11 cellular contexts compared by ENCODE assay signal in the genomic region with DNA sequence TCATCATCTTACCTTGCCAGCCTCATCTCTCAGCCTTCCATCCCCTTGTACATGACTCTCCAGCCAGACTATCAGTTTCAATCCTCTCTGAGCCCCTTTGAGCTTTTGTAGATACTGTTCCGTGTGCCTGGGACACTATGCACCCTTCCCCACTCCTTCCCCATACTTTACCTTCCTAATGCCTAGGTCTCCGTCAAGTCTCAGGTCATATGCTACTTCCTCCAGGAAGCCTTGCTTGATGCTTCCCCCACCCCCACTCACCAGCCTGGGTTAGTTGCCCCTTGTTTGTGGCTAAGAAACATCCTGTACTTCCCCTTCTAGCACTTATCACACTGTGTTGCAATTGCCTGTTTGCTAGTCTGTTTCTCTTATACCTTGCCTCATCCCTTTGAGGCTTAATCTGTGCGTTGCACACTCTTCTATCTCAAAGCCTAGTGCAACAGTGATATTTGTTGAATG. TPM values are rescaled to one million over a fixed set of nuclear protein-coding genes. Genes with fewer than 3 reads are reported as not detected.
A peak's percentile ranks its signal among the peaks of the same experiment; 100 is the strongest.
DNase-seq lines count a peak whose midpoint lies in the region; ATAC-seq, FAIRE-seq and TF ChIP-seq lines count a peak whose summit lies in the region.
"Had no signal": no experiment of that assay in that cellular context is flagged by ENCODE, and none has a peak within 500 bp of the region (broad histone marks: within the 10 kb centered on the region; RNA-seq: fewer than 3 reads in every experiment).

No MANE protein-coding gene starts in this region.

- H3K27ac ChIP-seq in suprapubic skin (peak overlapping the region; percentile 68), endodermal cell (ENCODE audit: low read depth, low read length) (no peak overlapping the region), kidney (ENCODE audit: low read depth in 2 of 2, low read length in 2 of 2) (peak overlapping the region in 1 of 2 donors; percentile 3)
- H3K27ac ChIP-seq: thoracic aorta had no signal

- H3K27me3 ChIP-seq in suprapubic skin (no peaks in the 10 kb centered on the region), endodermal cell (ENCODE audit: control insufficient read depth, insufficient read depth, low read length, poor library complexity, severe bottlenecking) (peaks cover 23% of the 10 kb centered on the region)

- no peak for ATAC-seq in GM19467 (IDR thresholded peaks at IDR 0.05; ENCODE audit: unreplicated experiment)

- H3K4me1 ChIP-seq in suprapubic skin = peaks cover 27% of the 10 kb centered on the region
- peaks cover 17% of the 10 kb centered on the region for H3K4me1 ChIP-seq in endodermal cell (ENCODE audit: control insufficient read depth, insufficient read depth, low read length)
- H3K4me1 ChIP-seq in kidney (ENCODE audit: control insufficient read depth in 1 of 2, insufficient read depth in 1 of 2, low read depth in 1 of 2, low read length in 2 of 2) = peaks cover 15 to 26% of the 10 kb centered on the region in 2 donors

- no peaks in the 10 kb centered on the region for H3K9me3 Mint-ChIP-seq in endodermal cell
- H3K9me3 Mint-ChIP-seq: dendritic cell treated with granulocyte-macrophage colony-stimulating factor and Interleukin-4, amounts not matched to agents 40 ng/mL and 50 ng/mL, for 4 days had no signal

- no peak overlapping the region for H3K9ac ChIP-seq in endodermal cell (ENCODE audit: extremely low read depth, low read length, poor library complexity, severe bottlenecking)
- H3K9ac ChIP-seq in kidney (ENCODE audit: low read length in 2 of 2) = no peak overlapping the region

- H3K4me3 ChIP-seq in suprapubic skin (no peak overlapping the region), endodermal cell (ENCODE audit: low read length) (no peak overlapping the region), kidney (ENCODE audit: low read length in 2 of 2) (no peak overlapping the region)
- H3K4me3 ChIP-seq: HAP-1, thoracic aorta had no signal

- no peak for TF ChIP-seq CTCF in suprapubic skin (IDR thresholded peaks at IDR 0.05)
- TF ChIP-seq CTCF in endodermal cell (conservative IDR thresholded peaks at IDR 0.05) = no peak
- TF ChIP-seq CTCF in kidney (IDR thresholded peaks at IDR 0.05; ENCODE audit: borderline replicate concordance, extremely low read depth, insufficient read depth) = no peak

- TF ChIP-seq POLR2A in suprapubic skin (IDR thresholded peaks at IDR 0.05) = no peak

- H3K4me3 Mint-ChIP-seq in endodermal cell = no peak overlapping the region
- H3K4me3 Mint-ChIP-seq: dendritic cell treated with granulocyte-macrophage colony-stimulating factor and Interleukin-4, amounts not matched to agents 40 ng/mL and 50 ng/mL, for 4 days had no signal

- H3K27ac Mint-ChIP-seq in endodermal cell = no peak overlapping the region
- H3K27ac Mint-ChIP-seq: dendritic cell treated with granulocyte-macrophage colony-stimulating factor and Interleukin-4, amounts not matched to agents 40 ng/mL and 50 ng/mL, for 4 days had no signal

- WGBS in suprapubic skin = 87% methylated on average over 3 of the region's 3 CpGs
- WGBS in endodermal cell (ENCODE audit: insufficient coverage in 1 of 2, insufficient read length in 1 of 2), 2 experiments = 91 to 94% methylated on average over 2 to 3 of the region's 3 CpGs

- no peak for TF ChIP-seq EP300 in suprapubic skin (IDR thresholded peaks at IDR 0.05)

- DNase-seq in activated CD4-positive, alpha-beta T cell treated with anti-CD3 and anti-CD28 coated beads for 1 hour = peak; percentile 52
- no peak for DNase-seq in activated CD4-positive, alpha-beta T cell treated with anti-CD3 and anti-CD28 coated beads, Interleukin-2, amount 50 U/mL, for 48 hours
- DNase-seq in activated CD4-positive, alpha-beta T cell treated with anti-CD3 and anti-CD28 coated beads for 4 hours = peak; percentile 59 to 71
- DNase-seq in cardiac septum (ENCODE audit: low spot score) = peak; percentile 89
- DNase-seq in suprapubic skin (ENCODE audit: low spot score in 2 of 2) = no peak
- no peak for DNase-seq in endodermal cell
- DNase-seq in kidney = no peak

- H3K36me3 ChIP-seq in suprapubic skin (no peaks in the 10 kb centered on the region), endodermal cell (ENCODE audit: control insufficient read depth, insufficient read depth, low read length) (no peaks in the 10 kb centered on the region), kidney (ENCODE audit: control insufficient read depth in 1 of 2, insufficient read depth in 2 of 2, low read length in 2 of 2) (no peaks in the 10 kb centered on the region)
- H3K36me3 ChIP-seq: HAP-1, thoracic aorta had no signal

- H3K4me1 Mint-ChIP-seq in endodermal cell = peaks cover 52% of the 10 kb centered on the region

- peaks cover 45% of the 10 kb centered on the region for H3K27me3 Mint-ChIP-seq in endodermal cell (ENCODE audit: insufficient read depth)
- H3K27me3 Mint-ChIP-seq: dendritic cell treated with granulocyte-macrophage colony-stimulating factor and Interleukin-4, amounts not matched to agents 40 ng/mL and 50 ng/mL, for 4 days had no signal

- no peak for FAIRE-seq in kidney (lab: Jason Lieb, UNC)

- no peaks in the 10 kb centered on the region for H3K36me3 Mint-ChIP-seq in endodermal cell (ENCODE audit: low read depth)

- H3K9me3 ChIP-seq in suprapubic skin = no peaks in the 10 kb centered on the region
- no peaks in the 10 kb centered on the region for H3K9me3 ChIP-seq in endodermal cell (ENCODE audit: control insufficient read depth, low read length)
- H3K9me3 ChIP-seq in kidney (ENCODE audit: control insufficient read depth in 1 of 2, low read length in 2 of 2) = no peaks in the 10 kb centered on the region
- H3K9me3 ChIP-seq: HAP-1, thoracic aorta had no signal

- intact Hi-C loops in cardiac septum (cut with DNase I) (no loop called here), kidney (cut with DNase I) (no loop called here)

RNA-seq across cellular contexts. Expression of a gene that starts 6.7 kb away (rescaled TPM):
- total RNA-seq in cardiac septum (16.2 TPM), suprapubic skin (100 to 1,000 TPM in 1 of 4 donors, 10 to 100 TPM in 3; 43.2 to 105 (median 48.0) TPM), endodermal cell (10 to 100 TPM; 51.5 to 52.5 TPM), kidney (72.5 TPM)
- 64.2 TPM for polyA plus RNA-seq in endodermal cell (2013, experiment 1 of 2)
- 62.6 TPM for polyA plus RNA-seq in endodermal cell (2013, experiment 2 of 2)
- 25.2 TPM for polyA plus RNA-seq in kidney (ENCODE audit: insufficient read depth, low read depth, low replicate concordance)

Comparison
In these comparisons a context has a peak if more than half of its experiments do, and no peak if none do; other contexts are left out.
1. DNase-seq: peak in activated CD4-positive, alpha-beta T cell treated with anti-CD3 and anti-CD28 coated beads for 1 hour (single experiment), activated CD4-positive, alpha-beta T cell treated with anti-CD3 and anti-CD28 coated beads for 4 hours (2 of 2) and cardiac septum (single experiment); none in activated CD4-positive, alpha-beta T cell treated with anti-CD3 and anti-CD28 coated beads, Interleukin-2, amount 50 U/mL, for 48 hours (0 of 2), suprapubic skin (0 of 2), endodermal cell (single experiment) and kidney (single experiment).